Comparison of ENCODE assay signal across 12 cellular contexts in the genomic region with DNA sequence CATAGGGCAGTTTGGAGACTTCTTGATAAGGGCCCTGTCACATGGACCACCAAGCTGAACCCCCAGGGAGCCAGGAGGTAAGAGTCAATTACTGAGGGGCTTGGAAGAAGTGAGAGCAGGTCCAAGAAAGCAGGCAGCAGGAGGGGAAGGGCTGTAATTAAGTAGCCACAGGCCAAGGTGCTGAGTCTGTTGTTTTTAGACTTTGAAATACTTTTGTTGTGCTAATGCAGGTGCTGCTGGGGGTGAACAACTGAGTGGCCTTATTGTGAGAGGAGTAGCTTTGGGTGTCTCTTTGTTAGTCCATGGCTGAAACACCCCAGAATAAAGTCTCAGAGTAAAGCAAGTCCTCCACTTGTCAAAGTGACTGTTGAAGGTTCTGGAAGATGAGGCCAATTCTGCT.
"Had no signal": no experiment of that assay in that cellular context is flagged by ENCODE, and none has a peak within 500 bp of the region (broad histone marks: within the 10 kb centered on the region; RNA-seq: fewer than 3 reads in every experiment).

No MANE protein-coding gene starts in this region.

- H3K27ac ChIP-seq: colonic mucosa, gastroesophageal sphincter, heart right ventricle, parathyroid adenoma, thyroid gland had no signal

- H3K4me3 Mint-ChIP-seq: activated naive CD8-positive, alpha-beta T cell treated with anti-CD3 and anti-CD28 coated beads for 36 hours; brain; stimulated activated naive B cell treated with anti-CD40 and anti-IgM and Interleukin-4, amounts not matched to agents 10 μg/mL and 1 μg/mL and 100 μg/mL, for 72 hours had no signal

- H3K27me3 Mint-ChIP-seq: activated naive CD8-positive, alpha-beta T cell treated with anti-CD3 and anti-CD28 coated beads for 36 hours had no signal

- H2AFZ ChIP-seq: parathyroid adenoma had no signal

- H3K79me2 ChIP-seq: parathyroid adenoma had no signal

- DNase-seq: activated gamma-delta T cell; activated naive CD8-positive, alpha-beta T cell treated with anti-CD3 and anti-CD28 coated beads for 36 hours; central memory CD4-positive, alpha-beta T cell; colonic mucosa; heart right ventricle; midbrain; stimulated activated CD4-positive, alpha-beta T cell treated with anti-CD3 and anti-CD28 coated beads, Interleukin-1b, Interleukin-23, amount 100 ng/mL, for 48 hours; stimulated activated naive B cell treated with anti-CD40 and anti-IgM and Interleukin-4, amounts not matched to agents 10 μg/mL and 1 μg/mL and 100 μg/mL, for 72 hours; thyroid gland had no signal

- H3K27ac Mint-ChIP-seq: activated naive CD8-positive, alpha-beta T cell treated with anti-CD3 and anti-CD28 coated beads for 36 hours; brain; stimulated activated naive B cell treated with anti-CD40 and anti-IgM and Interleukin-4, amounts not matched to agents 10 μg/mL and 1 μg/mL and 100 μg/mL, for 72 hours had no signal

- H3K4me3 ChIP-seq: colonic mucosa, gastroesophageal sphincter, heart right ventricle, thyroid gland had no signal

- H3K4me1 ChIP-seq: colonic mucosa, gastroesophageal sphincter, parathyroid adenoma, thyroid gland had no signal

- H3K9me3 Mint-ChIP-seq: activated naive CD8-positive, alpha-beta T cell treated with anti-CD3 and anti-CD28 coated beads for 36 hours; brain; stimulated activated naive B cell treated with anti-CD40 and anti-IgM and Interleukin-4, amounts not matched to agents 10 μg/mL and 1 μg/mL and 100 μg/mL, for 72 hours had no signal

- H3K9me3 ChIP-seq: colonic mucosa, gastroesophageal sphincter, heart right ventricle, thyroid gland had no signal

- H3K36me3 ChIP-seq: colonic mucosa, gastroesophageal sphincter, heart right ventricle, thyroid gland had no signal

- H3K36me3 Mint-ChIP-seq: activated naive CD8-positive, alpha-beta T cell treated with anti-CD3 and anti-CD28 coated beads for 36 hours; brain had no signal

- ATAC-seq: gastroesophageal sphincter, heart right ventricle had no signal

- H3K27me3 ChIP-seq: colonic mucosa, thyroid gland had no signal
